ENCODE assay signal across 23 cellular contexts in genomic region chr3:7573330-7573729, GRCh38.
"Had no signal": no experiment of that assay in that cellular context is flagged by ENCODE, and none has a peak within 500 bp of the region (broad histone marks: within the 10 kb centered on the region; RNA-seq: fewer than 3 reads in every experiment).

No MANE protein-coding gene starts in this region.

- FAIRE-seq: bronchial epithelial cell had no signal

- H3K27ac ChIP-seq: adrenal gland, foreskin keratinocyte, neural progenitor cell, thyroid gland, upper lobe of right lung had no signal

- H3K27me3 ChIP-seq: adrenal gland, foreskin keratinocyte, neural progenitor cell, thyroid gland, upper lobe of right lung had no signal

- H3K9me3 ChIP-seq: adrenal gland, thyroid gland, upper lobe of right lung had no signal

- ATAC-seq: activated CD4-positive, alpha-beta T cell treated with anti-CD3 and anti-CD28 coated beads for 36 hours; activated T-helper 17 cell treated with anti-CD3 and anti-CD28 coated beads, Interleukin-2, amount 50 U/mL, for 72 hours; foreskin keratinocyte; left colon; naive thymus-derived CD4-positive, alpha-beta T cell; T-helper 17 cell; upper lobe of right lung had no signal

- H3K9ac ChIP-seq: neural progenitor cell had no signal

- H2AFZ ChIP-seq: neural progenitor cell had no signal

- DNase-seq: activated B cell treated with CpG ODN at 0.5 μM for 24 hours; activated CD4-positive, alpha-beta T cell treated with anti-CD3 and anti-CD28 coated beads for 36 hours; activated CD4-positive, alpha-beta T cell treated with anti-CD3 and anti-CD28 coated beads, Interleukin-2, amount 50 U/mL, for 4 hours; activated CD8-positive, alpha-beta memory T cell treated with anti-CD3 and anti-CD28 coated beads for 24 hours; activated CD8-positive, alpha-beta memory T cell treated with anti-CD3 and anti-CD28 coated beads, Interleukin-2, amount 50 U/mL, for 4 hours; activated T-cell treated with anti-CD3 and anti-CD28 coated beads, Interleukin-2, amount 50 U/mL, for 24 hours; adrenal gland; cerebellar nuclear complex; foreskin keratinocyte; islet precursor cell; left colon; naive thymus-derived CD4-positive, alpha-beta T cell; posterior cingulate gyrus; stimulated activated CD4-positive, alpha-beta T cell treated with anti-CD3 and anti-CD28 coated beads, Interleukin-4, amount 100 ng/mL, for 24 hours; stimulated activated naive CD4-positive, alpha-beta T cell treated with Interleukin-2 at 50 U/mL for 16 hours; SW 1271; T-helper 17 cell; thyroid gland; upper lobe of right lung had no signal

- H3K4me1 ChIP-seq: adrenal gland, foreskin keratinocyte, thyroid gland, upper lobe of right lung had no signal

- H3K4me3 ChIP-seq: adrenal gland, lung, neural progenitor cell, thyroid gland, upper lobe of right lung had no signal

- H3K36me3 ChIP-seq: adrenal gland, neural progenitor cell, thyroid gland, upper lobe of right lung had no signal

- H3K4me2 ChIP-seq: neural progenitor cell had no signal
